In the genomic region with DNA sequence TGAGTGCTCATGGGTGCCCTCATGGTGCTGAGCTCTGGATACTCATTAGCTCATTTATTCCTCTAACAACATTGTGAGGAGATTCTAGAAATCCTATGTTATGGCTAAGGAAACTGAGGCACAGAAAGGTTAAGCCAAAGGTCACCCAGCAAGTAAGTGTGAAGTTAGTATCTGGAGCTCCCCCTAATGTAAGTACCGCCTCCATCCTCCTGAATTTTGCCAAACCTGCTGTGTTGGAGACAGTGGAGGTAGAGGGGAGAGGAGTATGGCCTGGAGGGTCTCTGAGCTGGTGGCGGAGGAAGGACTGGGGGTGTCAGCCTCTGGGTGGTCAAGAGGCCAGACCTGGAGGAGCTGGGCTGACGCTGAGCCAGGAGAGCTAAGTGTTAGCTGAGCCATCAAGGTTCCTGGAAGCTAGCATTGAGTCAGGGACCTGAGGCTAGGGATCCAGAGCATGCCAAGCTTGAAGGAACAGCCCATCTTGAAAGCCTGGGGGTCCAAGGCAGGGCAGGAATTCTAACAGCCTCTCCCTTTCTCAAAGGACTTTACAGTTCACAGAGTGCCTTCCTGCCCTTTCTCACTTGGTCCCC, we compare ENCODE assay signal across 8 cellular contexts.
DNase-seq lines count a peak whose midpoint lies in the region; ATAC-seq, FAIRE-seq and TF ChIP-seq lines count a peak whose summit lies in the region.

No MANE protein-coding gene starts in this region.

- peak; percentile 70 for TF ChIP-seq CTCF in OCI-LY7 (conservative IDR thresholded peaks at IDR 0.05; ENCODE audit: low read length)
- peak in 1 of 56 donors; percentile 13 for TF ChIP-seq CTCF in dorsolateral prefrontal cortex (IDR thresholded peaks at IDR 0.05 in 54 of 56, conservative IDR thresholded peaks at IDR 0.05 in 2 of 56; ENCODE audit: low read depth in 1 of 56, partially characterized antibody in 56 of 56)
- TF ChIP-seq CTCF in pancreas (IDR thresholded peaks at IDR 0.05) = no peak

- H3K9me3 ChIP-seq in OCI-LY7 (ENCODE audit: low read length) (no peaks in the 10 kb centered on the region), pancreas (no peaks in the 10 kb centered on the region)

- peaks cover 2% of the 10 kb centered on the region for H3K36me3 ChIP-seq in OCI-LY7 (ENCODE audit: insufficient read depth, low read length)
- H3K36me3 ChIP-seq in pancreas = no peaks in the 10 kb centered on the region
- H3K36me3 ChIP-seq in H7 (replicated peaks; ENCODE audit: control insufficient read depth, insufficient read depth, low read length) = no peaks in the 10 kb centered on the region

- ATAC-seq in pancreas (no peak), GM21526 (IDR thresholded peaks at IDR 0.05; ENCODE audit: low FRiP score, unreplicated experiment) (no peak)

- H3K27ac ChIP-seq in OCI-LY7 (ENCODE audit: low read depth, low read length, poor library complexity, severe bottlenecking) = peak overlapping the region; percentile 96
- peak overlapping the region in 49 of 59 donors; percentile 14 to 95 (median 89) for H3K27ac ChIP-seq in dorsolateral prefrontal cortex
- peak overlapping the region in 3 of 4 donors; percentile 76 to 96 (median 87) for H3K27ac ChIP-seq in pancreas

- peak overlapping the region; percentile 77 for H3K4me2 ChIP-seq in OCI-LY7 (ENCODE audit: low read length)

- H4K20me1 ChIP-seq in OCI-LY7 (ENCODE audit: insufficient read depth, low read length) = no peaks in the 10 kb centered on the region

- POLR2A ChIA-PET in OCI-LY7 (lab: Charles Lee) = interaction anchor here (0.7 to 6.1 kb wide), 13 partner anchors 19 to 1350 kb away, joined by 3 to 61 read pairs (median 5); partner anchors contain the start of genes C9orf43 and POLE3

- FAIRE-seq in pancreas (lab: Jason Lieb, UNC) = no peak

- no peaks in the 10 kb centered on the region for H3K9me2 ChIP-seq in OCI-LY7 (ENCODE audit: insufficient read depth, low read length)

- WGBS in pancreas, 2 donors = 97 to 98% methylated on average over 3 of the region's 3 CpGs

- BruUV-seq in OCI-LY7 (replicated peaks; lab: Mats Ljungman, UMichigan) = no TSS peak

- H2AFZ ChIP-seq in OCI-LY7 (ENCODE audit: low read length) = peak overlapping the region; percentile 34; the same call in 1 of the 2 replicates

- H3K27me3 ChIP-seq in dorsolateral prefrontal cortex = no peaks in the 10 kb centered on the region
- no peaks in the 10 kb centered on the region for H3K27me3 ChIP-seq in pancreas
- H3K27me3 ChIP-seq in H7 (ENCODE audit: control insufficient read depth, insufficient read depth, low read length) = no peaks in the 10 kb centered on the region

- H3K4me3 ChIP-seq in OCI-LY7 (ENCODE audit: low read depth, low read length, poor library complexity, severe bottlenecking) = peak overlapping the region; percentile 52
- H3K4me3 ChIP-seq in dorsolateral prefrontal cortex = no peak overlapping the region
- no peak overlapping the region for H3K4me3 ChIP-seq in pancreas
- H3K4me3 ChIP-seq in H7 (ENCODE audit: insufficient read depth, low read depth, low read length) = no peak overlapping the region

- H3K79me2 ChIP-seq in OCI-LY7 (ENCODE audit: insufficient read depth, low read depth, low read length) = no peaks in the 10 kb centered on the region

- DNase-seq in GM03348 (ENCODE audit: low spot score) (peak; percentile 24), OCI-LY7 (ENCODE audit: low spot score) (no peak), dorsolateral prefrontal cortex (no peak), pancreas (peak in 3 of 6 donors; percentile 33 to 41 (median 38)), amygdala (lab: John Stamatoyannopoulos, UW) (no peak), H7 (no peak), cortex of kidney (lab: John Stamatoyannopoulos, UW) (no peak)

- H3K4me1 ChIP-seq in OCI-LY7 (ENCODE audit: insufficient read depth, low read length, poor library complexity, severe bottlenecking) (peaks cover 97% of the 10 kb centered on the region), pancreas (peaks cover 31 to 53% (median 47%) of the 10 kb centered on the region in 3 donors)

- intact Hi-C loops in OCI-LY7 (cut with micrococcal nuclease; ENCODE audit: unreplicated experiment) = loop anchor here (2.0 to 5.0 kb wide), 2 partner anchors 358 to 809 kb away; partner anchors contain the start of genes AKNA, FKBP15 and SLC31A1
- intact Hi-C loops in dorsolateral prefrontal cortex (cut with DNase I) = no loop called here
- intact Hi-C loops in pancreas (cut with DNase I) = no loop called here

- CTCF ChIA-PET in OCI-LY7 (lab: Charles Lee; ENCODE audit: unreplicated experiment) = interaction anchor here (0.8 to 1.9 kb wide), 11 partner anchors 10 to 239 kb away, joined by 3 to 8 read pairs (median 3); partner anchors contain the start of gene WDR31
